21 cellular contexts compared by ENCODE assay signal in the genomic region with DNA sequence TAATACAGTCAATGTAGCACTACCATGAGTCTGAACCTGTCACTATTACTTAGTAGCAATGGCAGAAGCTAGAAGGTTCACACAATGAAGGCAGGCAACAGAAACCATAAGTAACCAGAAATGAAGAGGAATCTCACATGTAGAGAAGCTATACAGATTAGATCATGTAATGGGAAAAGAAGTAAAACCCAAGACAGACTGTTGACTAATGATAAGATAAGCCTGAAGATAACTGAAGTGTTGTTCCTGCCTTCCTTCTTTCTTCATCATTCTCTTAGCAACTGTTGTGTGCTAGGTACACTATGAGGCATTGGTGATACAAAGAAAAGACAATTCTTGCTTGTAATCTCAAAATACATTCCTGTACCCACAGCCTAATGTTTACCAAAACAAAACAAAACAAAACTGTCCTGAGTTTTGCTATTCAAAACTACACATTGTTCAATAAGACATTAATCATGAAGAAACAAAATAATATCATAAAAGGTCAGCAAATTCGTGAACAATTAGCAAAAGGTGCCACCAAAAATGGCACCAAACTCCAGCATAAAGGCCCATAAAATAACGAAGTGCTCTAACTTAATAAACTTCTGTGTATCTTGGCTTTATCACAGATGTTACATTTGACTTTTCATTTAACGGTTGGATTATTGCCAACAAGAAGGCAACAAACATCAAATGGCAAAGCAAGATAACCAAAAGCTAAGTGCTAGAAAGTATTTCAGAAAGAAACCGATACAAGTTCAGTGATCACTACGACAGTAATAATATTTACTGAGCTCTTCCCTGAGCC.
"Had no signal": no experiment of that assay in that cellular context is flagged by ENCODE, and none has a peak within 500 bp of the region (broad histone marks: within the 10 kb centered on the region; RNA-seq: fewer than 3 reads in every experiment).

No MANE protein-coding gene starts in this region.

- H3K36me3 ChIP-seq: ovary, WERI-Rb-1 had no signal

- H3K27ac ChIP-seq: adrenal gland, dorsolateral prefrontal cortex, hepatocyte, ovary, psoas muscle, right lobe of liver, testis, upper lobe of right lung, WERI-Rb-1 had no signal

- H3K27me3 ChIP-seq: adrenal gland, dorsolateral prefrontal cortex, hepatocyte, ovary, right lobe of liver, testis, upper lobe of right lung had no signal

- ATAC-seq: activated naive CD4-positive, alpha-beta T cell treated with anti-CD3 and anti-CD28 coated beads, Interleukin-2, amount 50 U/mL, for 72 hours; activated T-cell treated with anti-CD3 and anti-CD28 coated beads, Interleukin-2, amount 50 U/mL, for 72 hours; left cardiac atrium; psoas muscle; right lobe of liver; upper lobe of right lung had no signal

- H3K4me2 ChIP-seq: hepatocyte had no signal

- H3K4me3 ChIP-seq: adrenal gland, dorsolateral prefrontal cortex, hepatocyte, ovary, psoas muscle, right lobe of liver, testis, upper lobe of right lung had no signal

- H3K4me1 ChIP-seq: adrenal gland, psoas muscle, right lobe of liver, testis, upper lobe of right lung had no signal

- FAIRE-seq: islet of Langerhans, small intestine had no signal

- H3K9me3 Mint-ChIP-seq: activated naive CD4-positive, alpha-beta T cell treated with anti-CD3 and anti-CD28 coated beads, Interleukin-2, amount 50 U/mL, for 72 hours; activated T-cell treated with anti-CD3 and anti-CD28 coated beads, Interleukin-2, amount 50 U/mL, for 72 hours; natural killer cell had no signal

- H3K27ac Mint-ChIP-seq: activated naive CD4-positive, alpha-beta T cell treated with anti-CD3 and anti-CD28 coated beads, Interleukin-2, amount 50 U/mL, for 72 hours; activated T-cell treated with anti-CD3 and anti-CD28 coated beads, Interleukin-2, amount 50 U/mL, for 72 hours; natural killer cell had no signal

- H3K4me3 Mint-ChIP-seq: activated T-cell treated with anti-CD3 and anti-CD28 coated beads, Interleukin-2, amount 50 U/mL, for 72 hours; natural killer cell had no signal

- H3K9me3 ChIP-seq: adrenal gland, ovary, psoas muscle, right lobe of liver, testis, upper lobe of right lung had no signal

- H2AFZ ChIP-seq: hepatocyte had no signal

- DNase-seq: activated CD4-positive, alpha-beta T cell treated with anti-CD3 and anti-CD28 coated beads for 1 hour; activated CD8-positive, alpha-beta memory T cell treated with anti-CD3 and anti-CD28 coated beads for 24 hours; activated effector memory CD4-positive, alpha-beta T cell treated with anti-CD3 and anti-CD28 coated beads, Interleukin-2, amount 50 U/mL, for 16 hours; activated T-cell treated with anti-CD3 and anti-CD28 coated beads, Interleukin-2, amount 50 U/mL, for 72 hours; adrenal gland; dorsolateral prefrontal cortex; foreskin fibroblast; left cardiac atrium; natural killer cell; ovary; psoas muscle; right lobe of liver; small intestine; stimulated activated CD4-positive, alpha-beta T cell treated with anti-CD3 and anti-CD28 coated beads, Interleukin-15, amount 100 ng/mL, for 24 hours; stimulated activated CD4-positive, alpha-beta T cell treated with anti-CD3 and anti-CD28 coated beads, Interleukin-4, amount 100 ng/mL, for 1 hour; testis; upper lobe of right lung; WERI-Rb-1 had no signal
